ENCODE assay signal across 8 cellular contexts in genomic region chr5:132497488-132497997, GRCh38. TPM values are rescaled to one million over a fixed set of nuclear protein-coding genes. Genes with fewer than 3 reads are reported as not detected.
A peak's percentile ranks its signal among the peaks of the same experiment; 100 is the strongest.
DNase-seq lines count a peak whose midpoint lies in the region; ATAC-seq and TF ChIP-seq lines count a peak whose summit lies in the region.

No MANE protein-coding gene starts in this region.

- peak overlapping the region; percentile 99; the same call in 2 of the 3 replicates for H2BK15ac ChIP-seq in IMR-90 (ENCODE audit: low read depth, low read length)

- peak overlapping the region; percentile 74 for H3K56ac ChIP-seq in IMR-90 (ENCODE audit: extremely low read depth, insufficient read depth, low read length)

- peaks cover 42% of the 10 kb centered on the region for H3K9me1 ChIP-seq in IMR-90 (ENCODE audit: insufficient read depth, low read length)

- peak overlapping the region; percentile 73 for H3K4me2 ChIP-seq in IMR-90 (ENCODE audit: low read depth, low read length)

- H3K9me3 Mint-ChIP-seq in CD14-positive monocyte = no peaks in the 10 kb centered on the region

- H4K20me1 ChIP-seq in IMR-90 (ENCODE audit: insufficient read depth, low read length) = no peaks in the 10 kb centered on the region

- peak overlapping the region; percentile 87 for H2AFZ ChIP-seq in IMR-90 (replicated peaks; ENCODE audit: low read length, poor library complexity)

- H3K14ac ChIP-seq in IMR-90 (replicated peaks; ENCODE audit: low read depth, low read length) = peak overlapping the region; percentile 97

- POLR2A ChIA-PET in IMR-90 (lab: Charles Lee; ENCODE audit: unreplicated experiment) = interaction anchor here (0.9 kb wide), 1 partner anchor 9 kb away, joined by 3 read pairs; no protein-coding TSS in a partner anchor

- H3K4me3 ChIP-seq in IMR-90 (ENCODE audit: insufficient read depth, low read depth, low read length) = peak overlapping the region; percentile 59; the same call in 1 of the 2 replicates
- peak overlapping the region; percentile 86 for H3K4me3 ChIP-seq in iPS-18a (ENCODE audit: low read length)
- H3K4me3 ChIP-seq in skeletal muscle tissue (ENCODE audit: low read length in 3 of 3) = peak overlapping the region in 2 of 3 donors; percentile 68 to 81

- dilution Hi-C loops in IMR-90 (cut with HindIII; ENCODE audit: low sequenced_read_pairs, unreplicated experiment) = no loop called here

- TF ChIP-seq CTCF in CD14-positive monocyte (IDR thresholded peaks at IDR 0.05) (no peak), IMR-90 (conservative IDR thresholded peaks at IDR 0.05; ENCODE audit: low read depth, low read length) (no peak)

- peaks cover 0 to 20% of the 10 kb centered on the region in 2 experiments; a peak in 1 of 4 replicates for H3K79me1 ChIP-seq in IMR-90 (ENCODE audit: low read depth in 1 of 2, low read length in 2 of 2)

- in situ Hi-C loops in IMR-90 (cut with MboI; ENCODE audit: low sequenced_read_pairs) = loop anchor here (25.0 kb wide), 1 partner anchor 410 kb away; no protein-coding TSS in a partner anchor
- in situ Hi-C loops in KBM-7 (cut with MboI; ENCODE audit: low pct_unique_long_range_greater_than_20kb, low sequenced_read_pairs) = no loop called here

- H3K27ac ChIP-seq in IMR-90 (ENCODE audit: insufficient read depth, low read length) (peak overlapping the region; percentile 96), iPS-18a (ENCODE audit: low read length) (no peak overlapping the region), skeletal muscle tissue (ENCODE audit: low read depth, low read length) (peak overlapping the region; percentile 85)

- peak; percentile 27; the same call in 1 of the 2 replicates for TF ChIP-seq POLR2A in IMR-90 (IDR thresholded peaks at IDR 0.05; ENCODE audit: low read depth, low read length)

- ATAC-seq in IMR-90 (ENCODE audit: low read depth) (peak; percentile 38), HG02798 (IDR thresholded peaks at IDR 0.05; ENCODE audit: poor library complexity, unreplicated experiment) (no peak)

- H3K9me3 ChIP-seq in IMR-90 (ENCODE audit: control insufficient read depth, insufficient read depth, low read length) = no peaks in the 10 kb centered on the region
- no peaks in the 10 kb centered on the region for H3K9me3 ChIP-seq in iPS-18a (ENCODE audit: control insufficient read depth, low read depth, low read length)
- no peaks in the 10 kb centered on the region for H3K9me3 ChIP-seq in skeletal muscle tissue (ENCODE audit: control insufficient read depth in 3 of 3, low read length in 3 of 3)

- DNase-seq in CD14-positive monocyte (ENCODE audit: low spot score) (no peak), IMR-90 (peak; percentile 95), astrocyte of the hippocampus (ENCODE audit: low read depth, low spot score) (peak; percentile 97), KBM-7 (no peak)
- DNase-seq in stimulated activated naive CD4-positive, alpha-beta T cell (lab: John Stamatoyannopoulos, UW) = no peak

- H2BK120ac ChIP-seq in IMR-90 (ENCODE audit: low read depth, low read length) = peak overlapping the region; percentile 97

- H3K36me3 Mint-ChIP-seq in CD14-positive monocyte = peaks cover 0 to 3% of the 10 kb centered on the region in 2 donors

- H2BK20ac ChIP-seq in IMR-90 (ENCODE audit: low read depth, low read length) = peak overlapping the region; percentile 99

- H3K9ac ChIP-seq in IMR-90 (ENCODE audit: low read depth, low read length) (peak overlapping the region; percentile 33), iPS-18a (ENCODE audit: low read length) (no peak overlapping the region), skeletal muscle tissue (ENCODE audit: low read depth in 1 of 3, low read length in 3 of 3) (peak overlapping the region; percentile 68 to 79 (median 76))

- CTCF ChIA-PET in IMR-90 (lab: Yijun Ruan, JAX) = interaction anchor here (0.8 to 5.2 kb wide), 3 partner anchors 75 to 259 kb away, joined by 4 to 30 read pairs (median 6); no protein-coding TSS in a partner anchor

- peak overlapping the region; percentile 97 for H3K23ac ChIP-seq in IMR-90 (ENCODE audit: low read depth, low read length)

- H3K27me3 ChIP-seq in IMR-90 (ENCODE audit: control insufficient read depth, insufficient read depth, low read length) (no peaks in the 10 kb centered on the region), iPS-18a (ENCODE audit: control insufficient read depth, insufficient read depth, low read length) (peaks cover 16% of the 10 kb centered on the region), skeletal muscle tissue (ENCODE audit: control insufficient read depth in 3 of 3, insufficient read depth in 3 of 3, low read length in 3 of 3) (no peaks in the 10 kb centered on the region)

- H4K5ac ChIP-seq in IMR-90 (ENCODE audit: low read depth, low read length) = peak overlapping the region; percentile 87

- peak overlapping the region; percentile 96 for H2BK5ac ChIP-seq in IMR-90 (ENCODE audit: low read depth, low read length, poor library complexity, severe bottlenecking)

- no CpG with 5 or more reads among the region's 6 CpGs for WGBS in IMR-90 (ENCODE audit: extremely low coverage in 2 of 2, insufficient read length in 1 of 2), 2 experiments

- H3K4me3 Mint-ChIP-seq in CD14-positive monocyte = peak overlapping the region; percentile 88 to 90

- intact Hi-C loops in CD14-positive monocyte (cut with micrococcal nuclease) = loop anchor here (5.0 to 10.0 kb wide), 2 partner anchors 35 to 203 kb away; partner anchors contain the start of gene SLC22A4 (in 1 of the 2)
- intact Hi-C loops in IMR-90 (cut with micrococcal nuclease) = loop anchor here (10.0 kb wide), 1 partner anchor 433 kb away; the partner anchor contains the start of gene IL3

- peak overlapping the region; percentile 92 for H3K18ac ChIP-seq in IMR-90 (ENCODE audit: low read depth, low read length)

- H3K36me3 ChIP-seq in IMR-90 (ENCODE audit: control insufficient read depth, insufficient read depth, low read length) (no peaks in the 10 kb centered on the region), iPS-18a (ENCODE audit: control insufficient read depth, low read depth, low read length) (no peaks in the 10 kb centered on the region), skeletal muscle tissue (ENCODE audit: control insufficient read depth in 3 of 3, insufficient read depth in 3 of 3, low read length in 3 of 3) (no peaks in the 10 kb centered on the region)

- peak overlapping the region; percentile 65 to 97 (median 91) for H3K27ac Mint-ChIP-seq in CD14-positive monocyte

- peaks cover 0 to 2% (median 0%) of the 10 kb centered on the region in 3 donors for H3K27me3 Mint-ChIP-seq in CD14-positive monocyte (ENCODE audit: low read depth in 3 of 3)

- peak overlapping the region; percentile 99 for H2AK5ac ChIP-seq in IMR-90 (ENCODE audit: low read depth, low read length)

- peaks cover 28% of the 10 kb centered on the region for H3K4me1 ChIP-seq in IMR-90 (ENCODE audit: control insufficient read depth, insufficient read depth, low read length)
- peaks cover 7% of the 10 kb centered on the region for H3K4me1 ChIP-seq in iPS-18a (ENCODE audit: control insufficient read depth, low read depth, low read length)
- peaks cover 42 to 46% (median 42%) of the 10 kb centered on the region in 3 donors for H3K4me1 ChIP-seq in skeletal muscle tissue (ENCODE audit: control insufficient read depth in 3 of 3, insufficient read depth in 3 of 3, low read length in 3 of 3)

- H3K4me1 Mint-ChIP-seq in CD14-positive monocyte = peaks cover 62% of the 10 kb centered on the region

- peak overlapping the region; percentile 95 for H2AK9ac ChIP-seq in IMR-90 (replicated peaks; ENCODE audit: low read depth, low read length, poor library complexity)

- BruUV-seq in IMR-90 (replicated peaks; lab: Mats Ljungman, UMichigan) = no TSS peak

- H4K91ac ChIP-seq in IMR-90 (ENCODE audit: insufficient read depth, low read depth, low read length) = peak overlapping the region; percentile 98

- peak overlapping the region; percentile 84 to 97 for H4K8ac ChIP-seq in IMR-90 (ENCODE audit: low read depth in 2 of 2, low read length in 2 of 2)

- peak; percentile 22; the same call in 1 of the 2 replicates for TF ChIP-seq RAD21 in IMR-90 (IDR thresholded peaks at IDR 0.05; ENCODE audit: low read length)

- peak overlapping the region; percentile 99 for H3K4ac ChIP-seq in IMR-90 (ENCODE audit: low read depth, low read length)

TF ChIP-seq in IMR-90, 13 proteins besides CTCF, POLR2A, EP300 and RAD21:
- TF ChIP-seq SMC3 (IDR thresholded peaks at IDR 0.05; ENCODE audit: low read depth, low read length) (no peak), BHLHE40 (IDR thresholded peaks at IDR 0.05; ENCODE audit: low read depth, low read length) (no peak), RCOR1 (IDR thresholded peaks at IDR 0.05; ENCODE audit: insufficient replicate concordance, low read length) (peak; percentile 61), CEBPB (IDR thresholded peaks at IDR 0.05; ENCODE audit: low read depth, low read length) (no peak), USF2 (IDR thresholded peaks at IDR 0.05; ENCODE audit: low read depth, low read length) (no peak), MAZ (IDR thresholded peaks at IDR 0.05; ENCODE audit: borderline replicate concordance, low read depth, low read length) (peak; percentile 66; the same call in 1 of the 2 replicates), RFX5 (IDR thresholded peaks at IDR 0.05; ENCODE audit: low read depth, low read length) (no peak), FOS (IDR thresholded peaks at IDR 0.05; ENCODE audit: low read depth, low read length) (peak; percentile 74)

RNA-seq across cellular contexts. Expression of gene IRF1, which starts 7.0 kb away (rescaled TPM):
- polyA plus RNA-seq in CD14-positive monocyte = 100 to 1,000 TPM; 125 to 129 TPM
- total RNA-seq in IMR-90 (2012; rRNA removed) = 6.9 and 11.1 TPM in 2 replicates
- 16.5 and 18.9 TPM in 2 replicates for polyA plus RNA-seq in IMR-90 (2012; rRNA removed)
- 13.2 and 15.9 TPM in 2 replicates for polyA plus RNA-seq in IMR-90 (2012; cell fraction: cytosol; rRNA removed)
- polyA plus RNA-seq in IMR-90 (2012; cell fraction: nucleus; rRNA removed; ENCODE audit: low replicate concordance) = 25.7 and 30.6 TPM in 2 replicates
- total RNA-seq in skeletal muscle tissue = 5.2 TPM

RNA-seq across cellular contexts. Expression of gene IL5, which starts 45.8 kb away (rescaled TPM):
- not detected for polyA plus RNA-seq in CD14-positive monocyte
- not detected in 2 replicates for total RNA-seq in IMR-90 (2012; rRNA removed)
- not detected in 2 replicates for polyA plus RNA-seq in IMR-90 (2012; rRNA removed)
- polyA plus RNA-seq in IMR-90 (2012; cell fraction: cytosol; rRNA removed) = not detected in 2 replicates
- not detected in 2 replicates for polyA plus RNA-seq in IMR-90 (2012; cell fraction: nucleus; rRNA removed; ENCODE audit: low replicate concordance)
- total RNA-seq in skeletal muscle tissue = not detected

RNA-seq across cellular contexts. Expression of gene RAD50, which starts 59.2 kb away (rescaled TPM):
- polyA plus RNA-seq in CD14-positive monocyte (1 to 10 TPM; 5.8 to 9.3 TPM), IMR-90 (2012; rRNA removed) (6.2 and 7.2 TPM in 2 replicates)
- total RNA-seq in IMR-90 (2012; rRNA removed) (5.2 and 13.3 TPM in 2 replicates), skeletal muscle tissue (5.7 TPM)
- 1.2 and 1.5 TPM in 2 replicates for polyA plus RNA-seq in IMR-90 (2012; cell fraction: cytosol; rRNA removed)
- 1.7 and 11.9 TPM in 2 replicates for polyA plus RNA-seq in IMR-90 (2012; cell fraction: nucleus; rRNA removed; ENCODE audit: low replicate concordance)

Comparison
In these comparisons a context has a peak if more than half of its experiments do, and no peak if none do; other contexts are left out.
1. DNase-seq: peak in IMR-90 (single experiment) and astrocyte of the hippocampus (single experiment); none in CD14-positive monocyte (single experiment), KBM-7 (single experiment) and stimulated activated naive CD4-positive, alpha-beta T cell (0 of 6).
2. Peak in every context shown above with its lines, with median percentiles within 50 percentile points of each other: H3K4me3 ChIP-seq.